Comparison of ENCODE assay signal across 8 cellular contexts in genomic region chr3:49276475-49277356, GRCh38. TPM values are rescaled to one million over a fixed set of nuclear protein-coding genes. Genes with fewer than 3 reads are reported as not detected.
DNase-seq lines count a peak whose midpoint lies in the region; ATAC-seq, FAIRE-seq and TF ChIP-seq lines count a peak whose summit lies in the region.

C3orf62 (minus strand) TSS chr3:49277232; CDS start chr3:49276872, 360 bp downstream.

- H3K4me3 ChIP-seq in HUES6 (ENCODE audit: low read depth, low read length) (peak within 1 kb of the TSS; percentile 48; the same call in 1 of the 2 replicates), HepG2 (replicated peaks in 1 of 3; ENCODE audit: insufficient read depth in 1 of 3, low read depth in 2 of 3, low read length in 3 of 3) (no peak within 1 kb of the TSS)

- peaks cover 26% of the 10 kb centered on the region for H3K4me1 Mint-ChIP-seq in dendritic cell treated with granulocyte-macrophage colony-stimulating factor and Interleukin-4, amounts not matched to agents 40 ng/mL and 50 ng/mL, for 4 days (ENCODE audit: low read depth)

- peak within 1 kb of the TSS; percentile 88 for H3K27ac Mint-ChIP-seq in dendritic cell treated with granulocyte-macrophage colony-stimulating factor and Interleukin-4, amounts not matched to agents 40 ng/mL and 50 ng/mL, for 4 days

- H3K36me3 ChIP-seq in HUES6 (ENCODE audit: control insufficient read depth, insufficient read depth, low read length), result peaks cover 31% of the 10 kb centered on the region
- H3K36me3 ChIP-seq in HepG2 (replicated peaks in 1 of 2; ENCODE audit: control insufficient read depth in 1 of 2, insufficient read depth in 2 of 2, low read length in 2 of 2), result peaks cover 3 to 32% of the 10 kb centered on the region in 2 experiments; a peak in 4 of 5 replicates

- no peaks in the 10 kb centered on the region for H3K27me3 ChIP-seq in HUES6 (ENCODE audit: control insufficient read depth, insufficient read depth, low read length)
- H3K27me3 ChIP-seq in HepG2 (ENCODE audit: control insufficient read depth in 1 of 2, insufficient read depth in 2 of 2, low read length in 2 of 2), result no peaks in the 10 kb centered on the region

- in situ Hi-C loops in HepG2 (cut with HindIII; ENCODE audit: extremely low pct_ligation_motif_present, low pct_unique_long_range_greater_than_20kb), result no loop called here

- peak within 1 kb of the TSS; percentile 47; the same call in 1 of the 2 replicates for H3K27ac ChIP-seq in HUES6 (ENCODE audit: low read depth, low read length)
- H3K27ac ChIP-seq in HepG2 (ENCODE audit: extremely low read length, insufficient read depth, low read length), result no peak within 1 kb of the TSS

- ATAC-seq in GM18502 (IDR thresholded peaks at IDR 0.05; ENCODE audit: poor library complexity, unreplicated experiment) (peak; percentile 73), HepG2 (no peak), GM18909 (IDR thresholded peaks at IDR 0.05; ENCODE audit: poor library complexity, unreplicated experiment) (no peak)

- H3K9me3 Mint-ChIP-seq in dendritic cell treated with granulocyte-macrophage colony-stimulating factor and Interleukin-4, amounts not matched to agents 40 ng/mL and 50 ng/mL, for 4 days, result no peaks in the 10 kb centered on the region

- peak within 1 kb of the TSS; percentile 77 for H3K4me3 Mint-ChIP-seq in dendritic cell treated with granulocyte-macrophage colony-stimulating factor and Interleukin-4, amounts not matched to agents 40 ng/mL and 50 ng/mL, for 4 days

- no peak within 1 kb of the TSS for H3K4me2 ChIP-seq in HepG2 (ENCODE audit: low read depth, low read length)

- no peak for TF ChIP-seq POLR2A in HepG2 (IDR thresholded peaks at IDR 0.05; ENCODE audit: insufficient read depth in 1 of 2, low read depth in 2 of 2, low read length in 2 of 2)

- intact Hi-C loops in dendritic cell treated with granulocyte-macrophage colony-stimulating factor and Interleukin-4, amounts not matched to agents 40 ng/mL and 50 ng/mL, for 4 days (cut with micrococcal nuclease), result loop anchor here (1.0 kb wide), 1 partner anchor 105 kb away; the partner anchor contains the start of gene KLHDC8B
- intact Hi-C loops in HepG2 (cut with micrococcal nuclease; ENCODE audit: unreplicated experiment), result no loop called here

- no peaks in the 10 kb centered on the region for H3K27me3 Mint-ChIP-seq in dendritic cell treated with granulocyte-macrophage colony-stimulating factor and Interleukin-4, amounts not matched to agents 40 ng/mL and 50 ng/mL, for 4 days

- FAIRE-seq in HepG2 (lab: Jason Lieb, UNC), result no peak

- no peaks in the 10 kb centered on the region for H3K79me2 ChIP-seq in HepG2 (ENCODE audit: insufficient read depth, low read length)

- TF ChIP-seq EP300 in HepG2 (IDR thresholded peaks at IDR 0.05; ENCODE audit: low read depth in 2 of 2, low read length in 2 of 2), result no peak
- no peak for TF ChIP-seq EP300 in HepG2 (CRISPR knock-in tag; IDR thresholded peaks at IDR 0.05; ENCODE audit: borderline replicate concordance)

- no peaks in the 10 kb centered on the region for H3K9me3 ChIP-seq in HUES6 (ENCODE audit: control insufficient read depth, insufficient read depth, low read depth, low read length)
- H3K9me3 ChIP-seq in HepG2 (ENCODE audit: low read length), result no peaks in the 10 kb centered on the region

- POLR2A ChIA-PET in HepG2 (lab: Yijun Ruan, JAX), result no interaction called here

- H3K4me1 ChIP-seq in HUES6 (ENCODE audit: control insufficient read depth, insufficient read depth, low read length) (no peaks in the 10 kb centered on the region), HepG2 (ENCODE audit: insufficient read depth, low read length) (no peaks in the 10 kb centered on the region)

- BruUV-seq in HepG2 (replicated peaks; lab: Mats Ljungman, UMichigan), result no TSS peak

- no peak within 1 kb of the TSS for H2AFZ ChIP-seq in HepG2 (ENCODE audit: low read length)

- peaks cover 62% of the 10 kb centered on the region for H3K36me3 Mint-ChIP-seq in dendritic cell treated with granulocyte-macrophage colony-stimulating factor and Interleukin-4, amounts not matched to agents 40 ng/mL and 50 ng/mL, for 4 days (ENCODE audit: low read depth)

- WGBS in HepG2 (ENCODE audit: low lambda C conversion rate), result 97% methylated on average over 36 of the region's 48 CpGs

- no peak for TF ChIP-seq CTCF in HepG2 (CRISPR knock-in tag; IDR thresholded peaks at IDR 0.05)

- CTCF ChIA-PET in HepG2 (lab: Yijun Ruan, JAX; ENCODE audit: low intra/inter-chr PET ratio, low total read pairs), result no interaction called here

- H4K20me1 ChIP-seq in HepG2 (ENCODE audit: insufficient read depth, low read length), result no peaks in the 10 kb centered on the region

- peak; percentile 61 to 63 for DNase-seq in activated CD4-positive, alpha-beta T cell treated with anti-CD3 and anti-CD28 coated beads, Interleukin-2, amount 50 U/mL, for 4 hours
- no peak for DNase-seq in HepG2 (ENCODE audit: low spot score)
- peak; percentile 81 to 88 for DNase-seq in stimulated activated CD4-positive, alpha-beta T cell treated with anti-CD3 and anti-CD28 coated beads, Interleukin-2, amount 100 ng/mL, for 24 hours
- no peak for DNase-seq in NOMO-1 (lab: John Stamatoyannopoulos, UW; ENCODE audit: unreplicated experiment in 2 of 2)

- no peak for TF ChIP-seq RAD21 in HepG2 (CRISPR knock-in tag; IDR thresholded peaks at IDR 0.05)

- H3K9ac ChIP-seq in HUES6 (ENCODE audit: low read length) (no peak within 1 kb of the TSS), HepG2 (ENCODE audit: insufficient read depth, low read depth, low read length) (no peak within 1 kb of the TSS)

TF ChIP-seq in HepG2, 621 proteins besides CTCF, POLR2A, EP300 and RAD21:
- TF ChIP-seq CHCHD3 (CRISPR knock-in tag; IDR thresholded peaks at IDR 0.05), result no peak
- TF ChIP-seq AGO2 (optimal IDR thresholded peaks at IDR 0.05; ENCODE audit: low read depth, low read length), result peak; percentile 64
- TF ChIP-seq, protein P1, sequence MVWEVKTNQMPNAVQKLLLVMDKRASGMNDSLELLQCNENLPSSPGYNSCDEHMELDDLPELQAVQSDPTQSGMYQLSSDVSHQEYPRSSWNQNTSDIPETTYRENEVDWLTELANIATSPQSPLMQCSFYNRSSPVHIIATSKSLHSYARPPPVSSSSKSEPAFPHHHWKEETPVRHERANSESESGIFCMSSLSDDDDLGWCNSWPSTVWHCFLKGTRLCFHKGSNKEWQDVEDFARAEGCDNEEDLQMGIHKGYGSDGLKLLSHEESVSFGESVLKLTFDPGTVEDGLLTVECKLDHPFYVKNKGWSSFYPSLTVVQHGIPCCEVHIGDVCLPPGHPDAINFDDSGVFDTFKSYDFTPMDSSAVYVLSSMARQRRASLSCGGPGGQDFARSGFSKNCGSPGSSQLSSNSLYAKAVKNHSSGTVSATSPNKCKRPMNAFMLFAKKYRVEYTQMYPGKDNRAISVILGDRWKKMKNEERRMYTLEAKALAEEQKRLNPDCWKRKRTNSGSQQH (CRISPR knock-in tag; IDR thresholded peaks at IDR 0.05; ENCODE audit: low read depth), result no peak
- no peak for TF ChIP-seq SMAD9 (CRISPR knock-in tag; IDR thresholded peaks at IDR 0.05)
- TF ChIP-seq ZNF10 (CRISPR knock-in tag; IDR thresholded peaks at IDR 0.05; ENCODE audit: borderline replicate concordance, low read depth), result no peak
- no peak for TF ChIP-seq MAFK (conservative IDR thresholded peaks at IDR 0.05 in 1 of 2, IDR thresholded peaks at IDR 0.05 in 1 of 2; ENCODE audit: low read length in 2 of 2)
- TF ChIP-seq NFATC3 (CRISPR knock-in tag; IDR thresholded peaks at IDR 0.05), result no peak
- no peak for TF ChIP-seq GFI1 (CRISPR knock-in tag; IDR thresholded peaks at IDR 0.05; ENCODE audit: borderline replicate concordance)

RNA-seq across cellular contexts. Expression of gene C3orf62, which starts in this region (rescaled TPM):
- total RNA-seq in HepG2 (2016; rRNA removed; fragmentation: Illumina TruSeq; extraction: Trizol), result 1.2 and 1.6 TPM in 2 replicates
- 0.44 and 1.3 TPM in 2 replicates for total RNA-seq in HepG2 (2016; cell fraction: cytosol; rRNA removed; fragmentation: Illumina TruSeq; extraction: Trizol; ENCODE audit: low read depth)
- total RNA-seq in HepG2 (2016; cell fraction: insoluble cytoplasmic fraction; rRNA removed; fragmentation: Illumina TruSeq; extraction: Trizol), result 1.3 and 1.4 TPM in 2 replicates
- total RNA-seq in HepG2 (2016; cell fraction: membrane; rRNA removed; fragmentation: Illumina TruSeq; extraction: Trizol), result 0.86 and 1.7 TPM in 2 replicates
- total RNA-seq in HepG2 (2016; cell fraction: nucleus; rRNA removed; fragmentation: Illumina TruSeq; extraction: Trizol), result 2.2 and 3.0 TPM in 2 replicates
- 3.9 and 4.3 TPM in 2 replicates for polyA plus RNA-seq in HepG2 (2011; rRNA removed)
- 1.7 and 2.3 TPM in 2 replicates for polyA plus RNA-seq in HepG2 (2011; cell fraction: cytosol; rRNA removed)
- polyA plus RNA-seq in HepG2 (2011; cell fraction: nucleus; rRNA removed), result 10.2 and 11.2 TPM in 2 replicates
- polyA plus RNA-seq in HepG2 (2012), result 3.0 and 3.6 TPM in 2 replicates
- 0.58 and 0.86 TPM in 2 replicates for polyA plus RNA-seq in HepG2 (2016; cell fraction: cytosol; fragmentation: Illumina TruSeq; extraction: Trizol; ENCODE audit: low read depth)
- 2.0 and 2.7 TPM in 2 replicates for polyA plus RNA-seq in HepG2 (2016; cell fraction: insoluble cytoplasmic fraction; fragmentation: Illumina TruSeq; extraction: Trizol; ENCODE audit: low read depth)
- polyA plus RNA-seq in HepG2 (2016; cell fraction: membrane; fragmentation: Illumina TruSeq; extraction: Trizol; ENCODE audit: low read depth), result 1.1 and 1.2 TPM in 2 replicates
- polyA plus RNA-seq in HepG2 (2016; cell fraction: nucleus; fragmentation: Illumina TruSeq; extraction: Trizol; ENCODE audit: insufficient read depth, low read depth), result 17.7 and 17.8 TPM in 2 replicates
- polyA minus RNA-seq in HepG2 (2011; rRNA and poly(A)+ RNA removed; ENCODE audit: low replicate concordance), result 2.3 and 13.0 TPM in 2 replicates
- polyA minus RNA-seq in HepG2 (2011; cell fraction: cytosol; rRNA and poly(A)+ RNA removed), result 0.89 and 1.1 TPM in 2 replicates
- 10.1 and 11.5 TPM in 2 replicates for polyA minus RNA-seq in HepG2 (2011; cell fraction: nucleus; rRNA and poly(A)+ RNA removed)

Comparison
In these comparisons a context has a peak if more than half of its experiments do, and no peak if none do; other contexts are left out.
1. DNase-seq: peak in activated CD4-positive, alpha-beta T cell treated with anti-CD3 and anti-CD28 coated beads, Interleukin-2, amount 50 U/mL, for 4 hours (2 of 2) and stimulated activated CD4-positive, alpha-beta T cell treated with anti-CD3 and anti-CD28 coated beads, Interleukin-2, amount 100 ng/mL, for 24 hours (2 of 2); none in HepG2 (single experiment) and NOMO-1 (0 of 2).